Comparison of ENCODE assay signal across 15 cellular contexts in genomic region chr6:156960525-156960924, GRCh38.
DNase-seq lines count a peak whose midpoint lies in the region; ATAC-seq and TF ChIP-seq lines count a peak whose summit lies in the region.
"Had no signal": no experiment of that assay in that cellular context is flagged by ENCODE, and none has a peak within 500 bp of the region (broad histone marks: within the 10 kb centered on the region; RNA-seq: fewer than 3 reads in every experiment).

No MANE protein-coding gene starts in this region.

- POLR2A ChIA-PET in HEK293 (lab: Yijun Ruan, JAX) = no interaction called here

- H3K4me3 ChIP-seq in GM23338 (no peak overlapping the region), HEK293 (ENCODE audit: low read depth, low read length) (no peak overlapping the region)
- H3K4me3 ChIP-seq: BLaER1 treated with 17β-estradiol and CSF1 and Interleukin-3, amounts not matched to agents 10 nM and 100 nM; GM12878; HAP-1 had no signal

- H3K27me3 Mint-ChIP-seq in activated T-cell treated with anti-CD3 and anti-CD28 coated beads, Interleukin-2, amount 50 U/mL, for 4 hours (ENCODE audit: low read depth) = no peaks in the 10 kb centered on the region
- peaks cover 12% of the 10 kb centered on the region for H3K27me3 Mint-ChIP-seq in GM23338 (ENCODE audit: insufficient read depth, low read depth, poor library complexity)
- H3K27me3 Mint-ChIP-seq: B cell had no signal

- peaks cover 38% of the 10 kb centered on the region for H3K4me1 ChIP-seq in GM23338 (ENCODE audit: insufficient read depth)
- H3K4me1 ChIP-seq in HEK293 (ENCODE audit: control insufficient read depth, insufficient read depth, low read length) = peaks cover 10% of the 10 kb centered on the region; the same call in 1 of the 2 replicates

- H3K36me3 ChIP-seq in GM23338 (ENCODE audit: insufficient read depth) (no peaks in the 10 kb centered on the region), HEK293 (ENCODE audit: control insufficient read depth in 2 of 2, insufficient read depth in 1 of 2, low read length in 2 of 2) (no peaks in the 10 kb centered on the region)
- H3K36me3 ChIP-seq: HAP-1 had no signal

- peak overlapping the region; percentile 65 for H3K27ac ChIP-seq in GM23338 (ENCODE audit: low read depth)
- no peak overlapping the region for H3K27ac ChIP-seq in HEK293 (ENCODE audit: extremely low read depth, low read depth, low read length)
- H3K27ac ChIP-seq: BLaER1 treated with 17β-estradiol and CSF1 and Interleukin-3, amounts not matched to agents 10 nM and 100 nM had no signal

- H3K4me2 ChIP-seq in GM23338 = no peak overlapping the region
- H3K4me2 ChIP-seq: BLaER1 treated with 17β-estradiol and CSF1 and Interleukin-3, amounts not matched to agents 10 nM and 100 nM had no signal

- no peak overlapping the region for H3K27ac Mint-ChIP-seq in GM23338
- H3K27ac Mint-ChIP-seq in stimulated activated effector memory CD8-positive, alpha-beta T cell treated with anti-CD3 and anti-CD28 coated beads, Interleukin-12 subunit alpha, Interleukin-12 subunit beta, amount 100 ng/mL, for 72 hours = no peak overlapping the region
- H3K27ac Mint-ChIP-seq: B cell; CD8-positive, alpha-beta T cell; HFFc6 had no signal

- TF ChIP-seq CTCF in GM23338 (conservative IDR thresholded peaks at IDR 0.05; ENCODE audit: low read depth in 2 of 2) = no peak
- TF ChIP-seq CTCF in HEK293 (tag by site-specific recombination; IDR thresholded peaks at IDR 0.05) = no peak

- no peak for DNase-seq in activated T-cell treated with anti-CD3 and anti-CD28 coated beads, Interleukin-2, amount 50 U/mL, for 4 hours
- no peak for DNase-seq in activated T-cell treated with anti-CD3 and anti-CD28 coated beads, Interleukin-2, amount 50 U/mL, for 48 hours
- no peak for DNase-seq in GM23338 (ENCODE audit: low spot score)
- DNase-seq in stimulated activated effector memory CD8-positive, alpha-beta T cell treated with anti-CD3 and anti-CD28 coated beads, Interleukin-12 subunit alpha, Interleukin-12 subunit beta, amount 100 ng/mL, for 72 hours (ENCODE audit: low spot score in 2 of 2) = no peak
- DNase-seq: Calu3; CD8-positive, alpha-beta T cell; DMS79 treated with DMSO at 0.1 percent for 48 hours; HFFc6; IMR-90 had no signal

- no peak overlapping the region for H3K4me3 Mint-ChIP-seq in activated T-cell treated with anti-CD3 and anti-CD28 coated beads, Interleukin-2, amount 50 U/mL, for 4 hours
- no peak overlapping the region for H3K4me3 Mint-ChIP-seq in GM23338
- H3K4me3 Mint-ChIP-seq in stimulated activated effector memory CD8-positive, alpha-beta T cell treated with anti-CD3 and anti-CD28 coated beads, Interleukin-12 subunit alpha, Interleukin-12 subunit beta, amount 100 ng/mL, for 72 hours = no peak overlapping the region
- H3K4me3 Mint-ChIP-seq: B cell; CD8-positive, alpha-beta T cell; HFFc6 had no signal

- H3K4me1 Mint-ChIP-seq in activated T-cell treated with anti-CD3 and anti-CD28 coated beads, Interleukin-2, amount 50 U/mL, for 4 hours (ENCODE audit: low read depth) = peaks cover 58% of the 10 kb centered on the region
- H3K4me1 Mint-ChIP-seq in GM23338 = peaks cover 45% of the 10 kb centered on the region
- H3K4me1 Mint-ChIP-seq in stimulated activated effector memory CD8-positive, alpha-beta T cell treated with anti-CD3 and anti-CD28 coated beads, Interleukin-12 subunit alpha, Interleukin-12 subunit beta, amount 100 ng/mL, for 72 hours = peaks cover 66% of the 10 kb centered on the region

- ATAC-seq in activated T-cell treated with anti-CD3 and anti-CD28 coated beads, Interleukin-2, amount 50 U/mL, for 4 hours = peak; percentile 10 to 20
- ATAC-seq in GM23338 = no peak
- peak; percentile 52 for ATAC-seq in stimulated activated effector memory CD8-positive, alpha-beta T cell treated with anti-CD3 and anti-CD28 coated beads, Interleukin-12 subunit alpha, Interleukin-12 subunit beta, amount 100 ng/mL, for 72 hours
- ATAC-seq in HG03432 (IDR thresholded peaks at IDR 0.05; ENCODE audit: unreplicated experiment) = no peak
- ATAC-seq: CD8-positive, alpha-beta T cell; GM12878 had no signal

- no peak overlapping the region for H2AFZ ChIP-seq in GM23338

- H3K9me3 ChIP-seq in HEK293 (ENCODE audit: control insufficient read depth, insufficient read depth, low read depth, low read length) = no peaks in the 10 kb centered on the region
- H3K9me3 ChIP-seq: HAP-1 had no signal

- no peaks in the 10 kb centered on the region for H3K27me3 ChIP-seq in GM23338 (ENCODE audit: insufficient read depth)
- H3K27me3 ChIP-seq: BLaER1 treated with 17β-estradiol and CSF1 and Interleukin-3, amounts not matched to agents 10 nM and 100 nM had no signal

- no peaks in the 10 kb centered on the region; the same call in 1 of the 2 replicates for H4K20me1 ChIP-seq in GM23338 (replicated peaks; ENCODE audit: insufficient read depth)

- H3K9me2 ChIP-seq in GM23338 (ENCODE audit: insufficient read depth) = no peaks in the 10 kb centered on the region

- H3K9me3 Mint-ChIP-seq in activated T-cell treated with anti-CD3 and anti-CD28 coated beads, Interleukin-2, amount 50 U/mL, for 4 hours = no peaks in the 10 kb centered on the region
- no peaks in the 10 kb centered on the region for H3K9me3 Mint-ChIP-seq in GM23338
- no peaks in the 10 kb centered on the region for H3K9me3 Mint-ChIP-seq in stimulated activated effector memory CD8-positive, alpha-beta T cell treated with anti-CD3 and anti-CD28 coated beads, Interleukin-12 subunit alpha, Interleukin-12 subunit beta, amount 100 ng/mL, for 72 hours
- H3K9me3 Mint-ChIP-seq: CD8-positive, alpha-beta T cell; HFFc6 had no signal

- H3K79me2 ChIP-seq in GM23338 (replicated peaks; ENCODE audit: insufficient read depth) = peaks cover 100% of the 10 kb centered on the region

- peaks cover 4% of the 10 kb centered on the region for H3K36me3 Mint-ChIP-seq in activated T-cell treated with anti-CD3 and anti-CD28 coated beads, Interleukin-2, amount 50 U/mL, for 4 hours (ENCODE audit: insufficient read depth)
- no peaks in the 10 kb centered on the region for H3K36me3 Mint-ChIP-seq in GM23338 (ENCODE audit: low read depth)
- H3K36me3 Mint-ChIP-seq in stimulated activated effector memory CD8-positive, alpha-beta T cell treated with anti-CD3 and anti-CD28 coated beads, Interleukin-12 subunit alpha, Interleukin-12 subunit beta, amount 100 ng/mL, for 72 hours = no peaks in the 10 kb centered on the region

- CTCF ChIA-PET in HEK293 (lab: Yijun Ruan, JAX) = interaction anchor here (0.5 to 0.6 kb wide), 2 partner anchors 195 to 326 kb away, joined by 4 read pairs; no protein-coding TSS in a partner anchor

- H3F3A ChIP-seq in GM23338 (replicated peaks; ENCODE audit: low read depth) = no peaks in the 10 kb centered on the region

TF ChIP-seq in GM23338, 12 proteins besides CTCF, POLR2A, EP300 and RAD21 (continues in another document):
- TF ChIP-seq NANOG (IDR thresholded peaks at IDR 0.05; ENCODE audit: borderline replicate concordance) = no peak
- TF ChIP-seq EZH2phosphoT487 (IDR thresholded peaks at IDR 0.05; ENCODE audit: unreplicated experiment) = no peak
- no peak for TF ChIP-seq ETS1 (IDR thresholded peaks at IDR 0.05)
- TF ChIP-seq JUNB (IDR thresholded peaks at IDR 0.05; ENCODE audit: unreplicated experiment) = no peak
- TF ChIP-seq STAT1 (IDR thresholded peaks at IDR 0.05; ENCODE audit: unreplicated experiment) = no peak

TF ChIP-seq in HEK293, 187 proteins besides CTCF, POLR2A, EP300 and RAD21 (continues in another document):
- no peak for TF ChIP-seq HOXA7 (CRISPR knock-in tag; IDR thresholded peaks at IDR 0.05; ENCODE audit: borderline replicate concordance)
- TF ChIP-seq ZNF398 (tag by site-specific recombination; IDR thresholded peaks at IDR 0.05) = no peak

Comparison
In these comparisons a context has a peak if more than half of its experiments do, and no peak if none do; other contexts are left out.
1. ATAC-seq: peak in activated T-cell treated with anti-CD3 and anti-CD28 coated beads, Interleukin-2, amount 50 U/mL, for 4 hours (2 of 2) and stimulated activated effector memory CD8-positive, alpha-beta T cell treated with anti-CD3 and anti-CD28 coated beads, Interleukin-12 subunit alpha, Interleukin-12 subunit beta, amount 100 ng/mL, for 72 hours (single experiment); none in GM23338 (single experiment) and HG03432 (single experiment).